14 cellular contexts compared by ENCODE assay signal in genomic region chr1:194279975-194280374, GRCh38.
DNase-seq lines count a peak whose midpoint lies in the region; ATAC-seq lines count a peak whose summit lies in the region.
"Had no signal": no experiment of that assay in that cellular context is flagged by ENCODE, and none has a peak within 500 bp of the region (broad histone marks: within the 10 kb centered on the region; RNA-seq: fewer than 3 reads in every experiment).

No MANE protein-coding gene starts in this region.

- H3K27me3 Mint-ChIP-seq in activated T-helper 17 cell treated with anti-CD3 and anti-CD28 coated beads, Interleukin-2, amount 50 U/mL, for 72 hours = no peaks in the 10 kb centered on the region
- H3K27me3 Mint-ChIP-seq in T-cell = no peaks in the 10 kb centered on the region
- no peaks in the 10 kb centered on the region for H3K27me3 Mint-ChIP-seq in CD8-positive, alpha-beta memory T cell
- H3K27me3 Mint-ChIP-seq: activated naive CD8-positive, alpha-beta T cell treated with anti-CD3 and anti-CD28 coated beads for 36 hours; natural killer cell treated with Interleukin-12 subunit alpha and Interleukin-12 subunit beta and Interleukin-15 and Interleukin-18, amount 100 ng/mL, for 72 hours had no signal

- peak overlapping the region; percentile 59 for H3K4me3 Mint-ChIP-seq in activated T-helper 17 cell treated with anti-CD3 and anti-CD28 coated beads, Interleukin-2, amount 50 U/mL, for 72 hours
- no peak overlapping the region for H3K4me3 Mint-ChIP-seq in T-cell
- no peak overlapping the region for H3K4me3 Mint-ChIP-seq in CD8-positive, alpha-beta memory T cell
- H3K4me3 Mint-ChIP-seq: activated naive CD8-positive, alpha-beta T cell treated with anti-CD3 and anti-CD28 coated beads for 36 hours; natural killer cell treated with Interleukin-12 subunit alpha and Interleukin-12 subunit beta and Interleukin-15 and Interleukin-18, amount 100 ng/mL, for 72 hours had no signal

- no peaks in the 10 kb centered on the region for H3K36me3 ChIP-seq in CD8-positive, alpha-beta memory T cell (ENCODE audit: insufficient read depth, low read length)
- H3K36me3 ChIP-seq: MG63, vagina had no signal

- peaks cover 11% of the 10 kb centered on the region for H3K4me1 Mint-ChIP-seq in activated T-helper 17 cell treated with anti-CD3 and anti-CD28 coated beads, Interleukin-2, amount 50 U/mL, for 72 hours
- peaks cover 0 to 17% (median 14%) of the 10 kb centered on the region in 3 donors for H3K4me1 Mint-ChIP-seq in T-cell
- peaks cover 4 to 18% (median 6%) of the 10 kb centered on the region in 3 donors for H3K4me1 Mint-ChIP-seq in CD8-positive, alpha-beta memory T cell

- peaks cover 4% of the 10 kb centered on the region for H3K9me3 Mint-ChIP-seq in activated T-helper 17 cell treated with anti-CD3 and anti-CD28 coated beads, Interleukin-2, amount 50 U/mL, for 72 hours
- peaks cover 0 to 7% (median 0%) of the 10 kb centered on the region in 3 donors for H3K9me3 Mint-ChIP-seq in T-cell
- H3K9me3 Mint-ChIP-seq in CD8-positive, alpha-beta memory T cell = peaks cover 0 to 13% (median 0%) of the 10 kb centered on the region in 5 donors

- H3K36me3 Mint-ChIP-seq in activated T-helper 17 cell treated with anti-CD3 and anti-CD28 coated beads, Interleukin-2, amount 50 U/mL, for 72 hours (ENCODE audit: low read depth) = peaks cover 5% of the 10 kb centered on the region
- H3K36me3 Mint-ChIP-seq in T-cell = peaks cover 10% of the 10 kb centered on the region
- peaks cover 0 to 22% (median 1%) of the 10 kb centered on the region in 3 donors for H3K36me3 Mint-ChIP-seq in CD8-positive, alpha-beta memory T cell
- H3K36me3 Mint-ChIP-seq: natural killer cell treated with Interleukin-12 subunit alpha and Interleukin-12 subunit beta and Interleukin-15 and Interleukin-18, amount 100 ng/mL, for 72 hours had no signal

- no peaks in the 10 kb centered on the region for H3K4me1 ChIP-seq in CD8-positive, alpha-beta memory T cell (ENCODE audit: insufficient read depth, low read length)
- H3K4me1 ChIP-seq: vagina had no signal

- no peak overlapping the region for H3K27ac Mint-ChIP-seq in activated T-helper 17 cell treated with anti-CD3 and anti-CD28 coated beads, Interleukin-2, amount 50 U/mL, for 72 hours
- peak overlapping the region in 1 of 2 donors; percentile 29 for H3K27ac Mint-ChIP-seq in T-cell
- H3K27ac Mint-ChIP-seq in CD8-positive, alpha-beta memory T cell = peak overlapping the region in 1 of 8 donors; percentile 78
- H3K27ac Mint-ChIP-seq: natural killer cell treated with Interleukin-12 subunit alpha and Interleukin-12 subunit beta and Interleukin-15 and Interleukin-18, amount 100 ng/mL, for 72 hours had no signal

- no peaks in the 10 kb centered on the region for H3K27me3 ChIP-seq in CD8-positive, alpha-beta memory T cell (ENCODE audit: insufficient read depth, low read length, poor library complexity, severe bottlenecking)
- H3K27me3 ChIP-seq: MG63, vagina had no signal

- peak; percentile 87 for ATAC-seq in GM18870 (IDR thresholded peaks at IDR 0.05; ENCODE audit: unreplicated experiment)
- ATAC-seq in GM21619 (IDR thresholded peaks at IDR 0.05; ENCODE audit: unreplicated experiment) = peak; percentile 82
- peak; percentile 97 for ATAC-seq in HG03103 (IDR thresholded peaks at IDR 0.05; ENCODE audit: low read depth, unreplicated experiment)
- ATAC-seq in activated T-helper 17 cell treated with anti-CD3 and anti-CD28 coated beads, Interleukin-2, amount 50 U/mL, for 72 hours (replicated peaks) = no peak
- ATAC-seq in T-cell (replicated peaks in 1 of 4) = no peak
- ATAC-seq: natural killer cell treated with Interleukin-12 subunit alpha and Interleukin-12 subunit beta and Interleukin-15 and Interleukin-18, amount 100 ng/mL, for 72 hours had no signal

- POLR2A ChIA-PET in T-cell (lab: Charles Lee) = no interaction called here
- POLR2A ChIA-PET in CD8-positive, alpha-beta memory T cell (lab: Charles Lee) = no interaction called here

- CTCF ChIA-PET in T-cell (lab: Charles Lee) = no interaction called here
- CTCF ChIA-PET in CD8-positive, alpha-beta memory T cell (lab: Charles Lee) = no interaction called here

- no peaks in the 10 kb centered on the region for H3K9me3 ChIP-seq in CD8-positive, alpha-beta memory T cell (ENCODE audit: low read length)
- H3K9me3 ChIP-seq: MG63, vagina had no signal

- no peak overlapping the region for H3K27ac ChIP-seq in CD8-positive, alpha-beta memory T cell (ENCODE audit: low read depth, low read length)
- H3K27ac ChIP-seq: vagina had no signal

- no peak overlapping the region for H3K4me3 ChIP-seq in CD8-positive, alpha-beta memory T cell (ENCODE audit: low read length)
- H3K4me3 ChIP-seq: MG63, vagina had no signal

- no peak for DNase-seq in T-cell
- no peak for DNase-seq in C1 segment of cervical spinal cord (lab: John Stamatoyannopoulos, UW)
- no peak for DNase-seq in CD8-positive, alpha-beta memory T cell
- DNase-seq in activated CD8-positive, alpha-beta memory T cell treated with anti-CD3 and anti-CD28 coated beads, Interleukin-2, amount 50 U/mL, for 48 hours = no peak
- DNase-seq: activated CD4-positive, alpha-beta T cell treated with anti-CD3 and anti-CD28 coated beads, Interleukin-2, amount 50 U/mL, for 4 hours; activated naive CD8-positive, alpha-beta T cell treated with anti-CD3 and anti-CD28 coated beads for 36 hours; MG63; NCI-H526 had no signal

Comparison
In these comparisons a context has a peak if more than half of its experiments do, and no peak if none do; other contexts are left out.
1. ATAC-seq: peak in GM18870 (single experiment), GM21619 (single experiment) and HG03103 (single experiment); none in activated T-helper 17 cell treated with anti-CD3 and anti-CD28 coated beads, Interleukin-2, amount 50 U/mL, for 72 hours (single experiment) and T-cell (0 of 4).